8 cellular contexts compared by ENCODE assay signal in the genomic region with DNA sequence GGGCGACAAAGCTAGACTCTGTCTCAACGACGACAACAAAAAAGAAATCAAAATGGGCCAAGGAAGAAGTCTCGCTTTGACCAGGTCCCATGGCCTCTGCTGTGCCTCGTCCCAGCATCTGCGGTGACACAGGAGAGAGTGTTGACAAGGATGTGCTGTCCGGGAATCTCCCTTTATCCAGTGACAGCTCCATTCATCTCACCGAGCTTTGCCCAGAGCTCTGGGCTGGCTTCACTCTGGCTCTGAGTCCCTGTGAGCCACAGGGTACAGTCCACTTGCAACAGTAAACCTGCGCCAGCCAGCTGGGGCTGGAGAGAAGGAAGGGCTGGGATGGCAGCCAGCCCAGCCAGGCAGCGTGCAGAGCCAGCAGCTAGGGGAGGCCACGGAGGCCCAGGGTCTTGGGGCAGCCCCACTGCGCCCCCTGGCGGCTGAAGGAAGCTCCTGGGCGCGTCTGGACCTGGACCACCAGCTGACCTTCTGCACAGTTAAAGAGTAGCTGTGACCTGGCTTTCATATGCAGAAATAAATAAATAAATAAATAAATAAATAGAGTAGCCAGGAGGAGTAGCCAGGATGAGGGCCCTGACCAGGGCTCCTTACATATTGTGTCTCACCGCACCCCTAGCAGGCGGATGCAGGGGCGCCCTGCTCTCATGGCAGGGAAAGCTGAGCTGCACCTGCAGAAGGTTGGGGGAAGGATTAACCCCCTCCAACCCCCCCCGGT. TPM values are rescaled to one million over a fixed set of nuclear protein-coding genes. Genes with fewer than 3 reads are reported as not detected.
DNase-seq lines count a peak whose midpoint lies in the region; ATAC-seq, FAIRE-seq and TF ChIP-seq lines count a peak whose summit lies in the region.

No MANE protein-coding gene starts in this region.

- intact Hi-C loops in body of pancreas (cut with DNase I), result loop anchor here (10.0 kb wide), 1 partner anchor 114 kb away; no protein-coding TSS in a partner anchor

- H3K9me3 ChIP-seq in BE2C, result no peaks in the 10 kb centered on the region
- H3K9me3 ChIP-seq in body of pancreas, result no peaks in the 10 kb centered on the region
- H3K9me3 ChIP-seq in skeletal muscle tissue (ENCODE audit: control insufficient read depth in 3 of 3, low read length in 3 of 3), result no peaks in the 10 kb centered on the region

- no peaks in the 10 kb centered on the region for H3K36me3 ChIP-seq in BE2C
- no peaks in the 10 kb centered on the region for H3K36me3 ChIP-seq in body of pancreas (replicated peaks in 1 of 2; ENCODE audit: insufficient read depth in 1 of 2, low read depth in 2 of 2)
- H3K36me3 ChIP-seq in skeletal muscle tissue (ENCODE audit: control insufficient read depth in 3 of 3, insufficient read depth in 3 of 3, low read length in 3 of 3), result no peaks in the 10 kb centered on the region

- H3K27me3 ChIP-seq in BE2C (no peaks in the 10 kb centered on the region), body of pancreas (no peaks in the 10 kb centered on the region), skeletal muscle tissue (ENCODE audit: control insufficient read depth in 3 of 3, insufficient read depth in 3 of 3, low read length in 3 of 3) (no peaks in the 10 kb centered on the region)

- H3K27ac ChIP-seq in body of pancreas, result peak overlapping the region in 3 of 4 donors; percentile 22 to 62 (median 51)
- peak overlapping the region; percentile 67 for H3K27ac ChIP-seq in skeletal muscle tissue (ENCODE audit: low read depth, low read length)

- TF ChIP-seq POLR2A in H54 (IDR thresholded peaks at IDR 0.05; ENCODE audit: low read depth, low read length), result no peak
- no peak for TF ChIP-seq POLR2A in body of pancreas (IDR thresholded peaks at IDR 0.05)

- 25 to 30% methylated on average over 17 to 19 of the region's 19 CpGs for WGBS in body of pancreas, 2 donors

- no peak overlapping the region for H3K4me3 ChIP-seq in BE2C (ENCODE audit: low read depth, low read length)
- no peak overlapping the region for H3K4me3 ChIP-seq in body of pancreas
- peak overlapping the region; percentile 4 to 35 (median 29) for H3K4me3 ChIP-seq in skeletal muscle tissue (ENCODE audit: low read length in 3 of 3)

- H3K4me1 ChIP-seq in BE2C, result no peaks in the 10 kb centered on the region
- H3K4me1 ChIP-seq in body of pancreas, result peaks cover 18% of the 10 kb centered on the region
- peaks cover 24 to 28% (median 26%) of the 10 kb centered on the region in 3 donors for H3K4me1 ChIP-seq in skeletal muscle tissue (ENCODE audit: control insufficient read depth in 3 of 3, insufficient read depth in 3 of 3, low read length in 3 of 3)

- ATAC-seq in body of pancreas (peak; percentile 100), HG03469 (IDR thresholded peaks at IDR 0.05; ENCODE audit: unreplicated experiment) (no peak)

- TF ChIP-seq CTCF in BE2C (IDR thresholded peaks at IDR 0.05; ENCODE audit: low read depth, low read length), result peak; percentile 76
- TF ChIP-seq CTCF in body of pancreas (IDR thresholded peaks at IDR 0.05), result peak; percentile 93 to 98 (median 95)

- no peak overlapping the region for H3K9ac ChIP-seq in skeletal muscle tissue (ENCODE audit: low read depth in 1 of 3, low read length in 3 of 3)

- DNase-seq in BE2C (peak; percentile 88), H54 (ENCODE audit: insufficient read length, low spot score) (peak; percentile 71), NCI-H2029 treated with DMSO at 0.1 percent for 48 hours (lab: John Stamatoyannopoulos, UW) (peak; percentile 93), UCSD-AML1 (lab: John Stamatoyannopoulos, UW; ENCODE audit: unreplicated experiment) (peak; percentile 88), body of pancreas (peak; percentile 92 to 97 (median 96)), iPS-NIHi11 (ENCODE audit: low spot score) (peak; percentile 97)

- peak; percentile 81 for FAIRE-seq in H54 (lab: Jason Lieb, UNC)

RNA-seq across cellular contexts. Expression of gene ENO1, which starts 29.7 kb away (rescaled TPM):
- polyA plus RNA-seq in BE2C (2012; ENCODE audit: insufficient read depth, insufficient read length, low read depth), result 1,103 TPM
- total RNA-seq in body of pancreas, result 100 to 1,000 TPM; 145 to 157 TPM
- 320 TPM for total RNA-seq in skeletal muscle tissue

RNA-seq across cellular contexts. Expression of gene RERE, which starts 31.4 kb away (rescaled TPM):
- polyA plus RNA-seq in BE2C (2012; ENCODE audit: insufficient read depth, insufficient read length, low read depth), result 44.0 TPM
- total RNA-seq in body of pancreas, result 100 to 1,000 TPM in 1 of 2 donors, 10 to 100 TPM in 1; 74.5 to 128 TPM
- total RNA-seq in skeletal muscle tissue, result 212 TPM

Comparison
In these comparisons a context has a peak if more than half of its experiments do, and no peak if none do; other contexts are left out.
1. H3K4me3 ChIP-seq: peak in skeletal muscle tissue (3 of 3); none in BE2C (single experiment) and body of pancreas (0 of 2).
2. Peak in every context shown above with its lines, with median percentiles within 50 percentile points of each other: DNase-seq.